Comparison of ENCODE assay signal across 7 cellular contexts in genomic region chr3:151282921-151283320, GRCh38. TPM values are rescaled to one million over a fixed set of nuclear protein-coding genes. Genes with fewer than 3 reads are reported as not detected.
DNase-seq lines count a peak whose midpoint lies in the region; ATAC-seq, FAIRE-seq and TF ChIP-seq lines count a peak whose summit lies in the region.

No MANE protein-coding gene starts in this region.

- DNase-seq in ELR (ENCODE audit: low read depth) (peak; percentile 60), HFF-Myc (ENCODE audit: extremely low read depth, low read depth) (peak; percentile 50), NCI-H524 (lab: John Stamatoyannopoulos, UW) (peak; percentile 42 to 62), adipocyte (ENCODE audit: low read depth) (peak; percentile 79), right atrium auricular region (ENCODE audit: low spot score) (no peak), small intestine (peak; percentile 69)

- no peak overlapping the region for H3K9ac ChIP-seq in adipocyte (ENCODE audit: low read length)

- peak overlapping the region; percentile 0 to 7 for H3K27ac ChIP-seq in right atrium auricular region
- H3K27ac ChIP-seq in small intestine (ENCODE audit: low read depth in 1 of 2, low read length in 1 of 2): no peak overlapping the region

- FAIRE-seq in small intestine (lab: Jason Lieb, UNC): peak; percentile 30

- H3K36me3 ChIP-seq in adipocyte (ENCODE audit: control insufficient read depth, insufficient read depth, low read length, severe bottlenecking) (no peaks in the 10 kb centered on the region), right atrium auricular region (no peaks in the 10 kb centered on the region), small intestine (ENCODE audit: control insufficient read depth in 2 of 2, insufficient read depth in 2 of 2, low read length in 2 of 2) (no peaks in the 10 kb centered on the region)

- no peak for ATAC-seq in GM18868 (IDR thresholded peaks at IDR 0.05; ENCODE audit: unreplicated experiment)

- peak; percentile 43 for TF ChIP-seq CTCF in HFF-Myc (IDR thresholded peaks at IDR 0.05; ENCODE audit: low read depth, low read length, missing control alignments)
- peak; percentile 40 to 73 for TF ChIP-seq CTCF in right atrium auricular region (IDR thresholded peaks at IDR 0.05)

- H3K27me3 ChIP-seq in adipocyte (replicated peaks; ENCODE audit: control insufficient read depth, insufficient read depth, low read length): no peaks in the 10 kb centered on the region
- H3K27me3 ChIP-seq in right atrium auricular region: no peaks in the 10 kb centered on the region
- H3K27me3 ChIP-seq in small intestine (ENCODE audit: control insufficient read depth in 2 of 2, insufficient read depth in 2 of 2, low read length in 2 of 2): no peaks in the 10 kb centered on the region

- WGBS in small intestine, 3 donors: 0 to 4% (median 3%) methylated on average over 1 of the region's 1 CpG

- H3K9me3 ChIP-seq in adipocyte (ENCODE audit: control insufficient read depth, low read length): no peaks in the 10 kb centered on the region
- H3K9me3 ChIP-seq in right atrium auricular region: no peaks in the 10 kb centered on the region
- H3K9me3 ChIP-seq in small intestine (ENCODE audit: control insufficient read depth, low read depth): no peaks in the 10 kb centered on the region

- no peak overlapping the region for H3K4me3 ChIP-seq in HFF-Myc (replicated peaks; ENCODE audit: low read depth, low read length)
- H3K4me3 ChIP-seq in adipocyte (ENCODE audit: low read length): no peak overlapping the region
- no peak overlapping the region for H3K4me3 ChIP-seq in right atrium auricular region
- no peak overlapping the region for H3K4me3 ChIP-seq in small intestine (ENCODE audit: low read depth in 1 of 2, low read length in 2 of 2)

- H3K4me1 ChIP-seq in adipocyte (ENCODE audit: control insufficient read depth, insufficient read depth, low read length): peaks cover 16% of the 10 kb centered on the region
- peaks cover 0 to 5% of the 10 kb centered on the region in 2 donors for H3K4me1 ChIP-seq in right atrium auricular region
- no peaks in the 10 kb centered on the region for H3K4me1 ChIP-seq in small intestine (ENCODE audit: control insufficient read depth in 2 of 2, insufficient read depth in 1 of 2, low read depth in 1 of 2, low read length in 1 of 2)

RNA-seq across cellular contexts. Expression of gene P2RY14, which starts 4.6 kb away (rescaled TPM):
- 1 to 10 TPM; 1.3 to 3.6 TPM for total RNA-seq in right atrium auricular region
- 1 to 10 TPM in 2 of 3 donors, not detected in 1; 1.1 to 5.5 TPM for polyA plus RNA-seq in small intestine

RNA-seq across cellular contexts. Expression of gene GPR87, which starts 33.7 kb away (rescaled TPM):
- not detected for total RNA-seq in right atrium auricular region
- not detected for polyA plus RNA-seq in small intestine

RNA-seq across cellular contexts. Expression of gene P2RY13, which starts 46.4 kb away (rescaled TPM):
- total RNA-seq in right atrium auricular region: under 1 TPM; 0.41 to 0.75 TPM
- polyA plus RNA-seq in small intestine: 1 to 10 TPM in 1 of 3 donors, under 1 TPM in 1, not detected in 1; 0.63 to 1.9 TPM

Comparison
In these comparisons a context has a peak if more than half of its experiments do, and no peak if none do; other contexts are left out.
1. H3K27ac ChIP-seq: peak in right atrium auricular region (2 of 2); none in small intestine (0 of 2).